Comparison of ENCODE assay signal across 8 cellular contexts in genomic region chr9:34457266-34458012, GRCh38. TPM values are rescaled to one million over a fixed set of nuclear protein-coding genes. Genes with fewer than 3 reads are reported as not detected.
DNase-seq lines count a peak whose midpoint lies in the region; ATAC-seq and TF ChIP-seq lines count a peak whose summit lies in the region.

No MANE protein-coding gene starts in this region.

- intact Hi-C loops in PC-3 (cut with micrococcal nuclease) (no loop called here), body of pancreas (cut with DNase I) (no loop called here), posterior cingulate gyrus (cut with DNase I) (loop anchor here (5.0 kb wide), 2 partner anchors 45 to 130 kb away; partner anchors contain the start of genes KIF24 and NUDT2)

- H3K4me2 ChIP-seq in PC-3 (ENCODE audit: low read length) (peak overlapping the region; percentile 91), hepatocyte (peak overlapping the region; percentile 96)

- H3K4me3 ChIP-seq in GM08714 (ENCODE audit: low read length) (peak overlapping the region; percentile 50; the same call in 1 of the 2 replicates), PC-3 (ENCODE audit: low read length) (peak overlapping the region; percentile 97), body of pancreas (peak overlapping the region; percentile 35 to 68), hepatocyte (peak overlapping the region; percentile 89)

- peak; percentile 25 to 62 (median 57) for TF ChIP-seq POLR2A in body of pancreas (IDR thresholded peaks at IDR 0.05)

- 3 to 5% methylated on average over 32 to 48 of the region's 48 CpGs for WGBS in body of pancreas, 2 donors
- WGBS in hepatocyte (ENCODE audit: low lambda C conversion rate, missing lambda C conversion rate), result 2% methylated on average over 44 of the region's 48 CpGs

- H3K9ac ChIP-seq in PC-3 (ENCODE audit: low read length), result peak overlapping the region; percentile 77

- BruUV-seq in PC-3 (replicated peaks; lab: Mats Ljungman, UMichigan), result no TSS peak

- CTCF ChIA-PET in PC-3 (lab: Charles Lee), result no interaction called here

- H3K79me2 ChIP-seq in PC-3 (ENCODE audit: low read length), result peaks cover 55% of the 10 kb centered on the region
- peaks cover 39% of the 10 kb centered on the region for H3K79me2 ChIP-seq in hepatocyte

- H3K9me3 ChIP-seq in PC-3 (ENCODE audit: low read length) (no peaks in the 10 kb centered on the region), body of pancreas (no peaks in the 10 kb centered on the region), hepatocyte (ENCODE audit: low read depth) (no peaks in the 10 kb centered on the region)

- POLR2A ChIA-PET in PC-3 (lab: Charles Lee; ENCODE audit: unreplicated experiment), result interaction anchor here (0.5 kb wide), 1 partner anchor 54 kb away, joined by 3 read pairs; no protein-coding TSS in a partner anchor

- H3F3A ChIP-seq in PC-3 (ENCODE audit: low read length, unreplicated experiment), result no peaks in the 10 kb centered on the region

- H3K36me3 ChIP-seq in PC-3 (ENCODE audit: low read depth, low read length) (no peaks in the 10 kb centered on the region), body of pancreas (replicated peaks in 1 of 2; ENCODE audit: insufficient read depth in 1 of 2, low read depth in 2 of 2) (no peaks in the 10 kb centered on the region), hepatocyte (replicated peaks; ENCODE audit: insufficient read depth, low read depth) (no peaks in the 10 kb centered on the region)

- DNase-seq in PC-3 (peak; percentile 62), body of pancreas (peak; percentile 75 to 82 (median 78)), hepatocyte (ENCODE audit: low spot score) (peak; percentile 84), posterior cingulate gyrus (peak; percentile 56 to 97 (median 75))

- H4K20me1 ChIP-seq in PC-3 (ENCODE audit: low read length), result peaks cover 27% of the 10 kb centered on the region; the same call in 1 of the 2 replicates
- peaks cover 20% of the 10 kb centered on the region for H4K20me1 ChIP-seq in hepatocyte (ENCODE audit: insufficient read depth, poor library complexity, severe bottlenecking)

- TF ChIP-seq CTCF in 22Rv1 (IDR thresholded peaks at IDR 0.05) (no peak), PC-3 (conservative IDR thresholded peaks at IDR 0.05; ENCODE audit: low read depth, low read length) (no peak), body of pancreas (IDR thresholded peaks at IDR 0.05) (no peak), hepatocyte (IDR thresholded peaks at IDR 0.05; ENCODE audit: poor library complexity) (no peak)

- H2AFZ ChIP-seq in PC-3 (ENCODE audit: low read length) (peak overlapping the region; percentile 66; the same call in 1 of the 2 replicates), hepatocyte (peak overlapping the region; percentile 72)

- H3K27ac ChIP-seq in 22Rv1 (peak overlapping the region; percentile 69), PC-3 (ENCODE audit: low read length) (no peak overlapping the region), body of pancreas (peak overlapping the region; percentile 40 to 72 (median 56)), hepatocyte (peak overlapping the region; percentile 53)

- ATAC-seq in PC-3 (peak; percentile 37), body of pancreas (peak; percentile 49), HG03469 (IDR thresholded peaks at IDR 0.05; ENCODE audit: unreplicated experiment) (no peak), HG03442 (IDR thresholded peaks at IDR 0.05; ENCODE audit: unreplicated experiment) (no peak)

- H3K4me1 ChIP-seq in PC-3 (ENCODE audit: insufficient read depth, low read length) (peaks cover 17% of the 10 kb centered on the region), body of pancreas (peaks cover 20% of the 10 kb centered on the region), hepatocyte (ENCODE audit: insufficient read depth) (peaks cover 3% of the 10 kb centered on the region)

- H3K27me3 ChIP-seq in PC-3 (ENCODE audit: low read length) (no peaks in the 10 kb centered on the region), body of pancreas (no peaks in the 10 kb centered on the region), hepatocyte (no peaks in the 10 kb centered on the region)

- H3K9me2 ChIP-seq in PC-3 (replicated peaks; ENCODE audit: low read length) (no peaks in the 10 kb centered on the region), hepatocyte (replicated peaks; ENCODE audit: insufficient read depth) (no peaks in the 10 kb centered on the region)

RNA-seq across cellular contexts. Expression of gene FAM219A, which starts 0.9 kb away (rescaled TPM):
- 15.2 and 17.1 TPM in 2 replicates for total RNA-seq in PC-3 (2014; rRNA removed)
- total RNA-seq in body of pancreas, result 1 to 10 TPM; 6.5 to 6.6 TPM
- 8.8 and 9.5 TPM in 2 replicates for total RNA-seq in hepatocyte
- polyA plus RNA-seq in hepatocyte, result 15.0 and 16.3 TPM in 2 replicates

RNA-seq across cellular contexts. Expression of gene DNAI1, which starts 1.2 kb away (rescaled TPM):
- total RNA-seq in PC-3 (2014; rRNA removed) (not detected in 2 replicates), body of pancreas (1 to 10 TPM in 1 of 2 donors, under 1 TPM in 1; 0.99 to 2.1 TPM), hepatocyte (0.57 TPM in 1 of 2 replicates, not detected in the other)
- not detected in 2 replicates for polyA plus RNA-seq in hepatocyte

Comparison
In these comparisons a context has a peak if more than half of its experiments do, and no peak if none do; other contexts are left out.
1. ATAC-seq: peak in PC-3 (single experiment) and body of pancreas (single experiment); none in HG03469 (single experiment) and HG03442 (single experiment).
2. Peak in every context shown above with its lines, with median percentiles within 50 percentile points of each other: H3K4me3 ChIP-seq and DNase-seq.